9 cellular contexts compared by ENCODE assay signal in genomic region chr4:141643557-141643956, GRCh38.
DNase-seq lines count a peak whose midpoint lies in the region; ATAC-seq, FAIRE-seq and TF ChIP-seq lines count a peak whose summit lies in the region.
"Had no signal": no experiment of that assay in that cellular context is flagged by ENCODE, and none has a peak within 500 bp of the region (broad histone marks: within the 10 kb centered on the region; RNA-seq: fewer than 3 reads in every experiment).

No MANE protein-coding gene starts in this region.

- no peak overlapping the region for H2AFZ ChIP-seq in Loucy (ENCODE audit: low read length)

- no peaks in the 10 kb centered on the region for H3K9me3 ChIP-seq in Loucy (ENCODE audit: insufficient read depth, low read depth, low read length)

- no peaks in the 10 kb centered on the region for H3K27me3 ChIP-seq in Loucy (ENCODE audit: insufficient read depth, low read length, poor library complexity, severe bottlenecking)

- H3K4me1 ChIP-seq in Loucy (ENCODE audit: insufficient read depth, low read length, poor library complexity, severe bottlenecking): peaks cover 16% of the 10 kb centered on the region

- H3K4me3 ChIP-seq in Loucy (ENCODE audit: low read length, poor library complexity, severe bottlenecking): no peak overlapping the region

- no peaks in the 10 kb centered on the region for H3K36me3 ChIP-seq in Loucy (ENCODE audit: insufficient read depth, low read length)

- peak; percentile 57 for ATAC-seq in GM18498 (IDR thresholded peaks at IDR 0.05; ENCODE audit: unreplicated experiment)

- H3K79me2 ChIP-seq in Loucy (ENCODE audit: insufficient read depth, low read length): no peaks in the 10 kb centered on the region

- FAIRE-seq in H54 (lab: Jason Lieb, UNC): peak; percentile 90

- peak overlapping the region; percentile 25 for H3K4me2 ChIP-seq in Loucy (ENCODE audit: low read depth, low read length, poor library complexity, severe bottlenecking)

- TF ChIP-seq CTCF in Loucy (conservative IDR thresholded peaks at IDR 0.05; ENCODE audit: low read length): no peak

- H3K9ac ChIP-seq in Loucy (ENCODE audit: low read depth, low read length, poor library complexity, severe bottlenecking): no peak overlapping the region

- no peaks in the 10 kb centered on the region for H4K20me1 ChIP-seq in Loucy (ENCODE audit: insufficient read depth, low read length, poor library complexity, severe bottlenecking)

- H3F3A ChIP-seq in Loucy (ENCODE audit: low read depth): no peaks in the 10 kb centered on the region

- TF ChIP-seq POLR2A in H54 (IDR thresholded peaks at IDR 0.05; ENCODE audit: low read depth, low read length): no peak

- peak; percentile 36 for DNase-seq in H54 (ENCODE audit: insufficient read length, low spot score)
- peak; percentile 95 for DNase-seq in kidney tubule cell (ENCODE audit: low spot score)
- no peak for DNase-seq in retina
- DNase-seq in NCI-H2029 (lab: John Stamatoyannopoulos, UW): no peak
- DNase-seq in stimulated activated CD4-positive, alpha-beta T cell treated with anti-CD3 and anti-CD28 coated beads, Interleukin-2, amount 100 ng/mL, for 48 hours: no peak
- DNase-seq in NCI-H2171 (lab: John Stamatoyannopoulos, UW): no peak
- DNase-seq: T-helper 2 cell had no signal

- no peaks in the 10 kb centered on the region for H3K9me2 ChIP-seq in Loucy (replicated peaks; ENCODE audit: low read depth, low read length)

Comparison
In these comparisons a context has a peak if more than half of its experiments do, and no peak if none do; other contexts are left out.
1. DNase-seq: peak in H54 (single experiment) and kidney tubule cell (single experiment); none in retina (single experiment), NCI-H2029 (single experiment), stimulated activated CD4-positive, alpha-beta T cell treated with anti-CD3 and anti-CD28 coated beads, Interleukin-2, amount 100 ng/mL, for 48 hours (0 of 2) and NCI-H2171 (single experiment).